ENCODE assay signal across 8 cellular contexts in genomic region chr7:44607141-44608068, GRCh38. TPM values are rescaled to one million over a fixed set of nuclear protein-coding genes. Genes with fewer than 3 reads are reported as not detected.
DNase-seq lines count a peak whose midpoint lies in the region; ATAC-seq, FAIRE-seq and TF ChIP-seq lines count a peak whose summit lies in the region.

No MANE protein-coding gene starts in this region.

- no peaks in the 10 kb centered on the region for H3K27me3 ChIP-seq in cardiac muscle cell
- no peaks in the 10 kb centered on the region for H3K27me3 ChIP-seq in astrocyte (ENCODE audit: insufficient read depth, low read length)
- H3K27me3 ChIP-seq in lung (ENCODE audit: control insufficient read depth, insufficient read depth), result no peaks in the 10 kb centered on the region

- DNase-seq in cardiac muscle cell (ENCODE audit: low read depth in 1 of 2, low spot score in 1 of 2) (no peak), Right ventricle myocardium inferior (ENCODE audit: missing footprints) (no peak), astrocyte (ENCODE audit: low read depth) (no peak), lung (ENCODE audit: low spot score) (no peak), HCEC 1CT (no peak)

- H4K20me1 ChIP-seq in astrocyte (ENCODE audit: insufficient read depth, low read length), result peaks cover 22% of the 10 kb centered on the region

- peak overlapping the region; percentile 90 for H3K9ac ChIP-seq in astrocyte (ENCODE audit: low read length)

- peak overlapping the region; percentile 92 for H3K27ac ChIP-seq in cardiac muscle cell
- peak overlapping the region; percentile 95 for H3K27ac ChIP-seq in astrocyte (ENCODE audit: low read depth, low read length)
- peak overlapping the region; percentile 93 to 95 for H3K27ac ChIP-seq in lung (ENCODE audit: low read depth in 1 of 2, low read length in 1 of 2)
- H3K27ac ChIP-seq in urinary bladder (ENCODE audit: low read depth), result peak overlapping the region; percentile 83

- intact Hi-C loops in Right ventricle myocardium inferior (cut with DNase I), result loop anchor here (2.0 kb wide), 2 partner anchors 47 to 87 kb away; no protein-coding TSS in a partner anchor

- H3K36me3 Mint-ChIP-seq in astrocyte (ENCODE audit: low read depth, unreplicated experiment), result no peaks in the 10 kb centered on the region

- H3K9me3 ChIP-seq in cardiac muscle cell (ENCODE audit: low read depth), result no peaks in the 10 kb centered on the region
- no peaks in the 10 kb centered on the region for H3K9me3 ChIP-seq in astrocyte (ENCODE audit: insufficient read depth, low read depth, low read length)
- no peaks in the 10 kb centered on the region for H3K9me3 ChIP-seq in lung (ENCODE audit: control insufficient read depth in 2 of 2, insufficient read depth in 1 of 2, low read length in 1 of 2)

- H3K4me2 ChIP-seq in astrocyte (ENCODE audit: low read length), result peak overlapping the region; percentile 97

- H3K9me3 Mint-ChIP-seq in astrocyte (ENCODE audit: unreplicated experiment), result no peaks in the 10 kb centered on the region

- no peaks in the 10 kb centered on the region for H3K36me3 ChIP-seq in cardiac muscle cell
- H3K36me3 ChIP-seq in astrocyte (ENCODE audit: insufficient read depth, low read length), result no peaks in the 10 kb centered on the region
- H3K36me3 ChIP-seq in lung (ENCODE audit: control insufficient read depth in 2 of 2, insufficient read depth in 2 of 2, low read length in 2 of 2), result peaks cover 0 to 1% of the 10 kb centered on the region in 2 donors
- no peaks in the 10 kb centered on the region for H3K36me3 ChIP-seq in urinary bladder (ENCODE audit: insufficient read depth)

- H3K79me2 ChIP-seq in astrocyte (ENCODE audit: insufficient read depth, low read length), result peaks cover 54% of the 10 kb centered on the region

- H3K4me1 Mint-ChIP-seq in astrocyte (ENCODE audit: low read depth, unreplicated experiment), result peaks cover 10% of the 10 kb centered on the region

- H3K27me3 Mint-ChIP-seq in astrocyte (ENCODE audit: low read depth, unreplicated experiment), result no peaks in the 10 kb centered on the region

- H3K4me1 ChIP-seq in cardiac muscle cell (ENCODE audit: low read depth) (no peaks in the 10 kb centered on the region), astrocyte (ENCODE audit: insufficient read depth, low read length) (peaks cover 13% of the 10 kb centered on the region), lung (ENCODE audit: control insufficient read depth in 2 of 2, insufficient read depth in 2 of 2, low read length in 2 of 2) (peaks cover 3 to 7% of the 10 kb centered on the region in 2 donors), urinary bladder (ENCODE audit: insufficient read depth) (no peaks in the 10 kb centered on the region)

- TF ChIP-seq CTCF in cardiac muscle cell (IDR thresholded peaks at IDR 0.05; ENCODE audit: low read depth, low read length), result no peak
- TF ChIP-seq CTCF in astrocyte (IDR thresholded peaks at IDR 0.05; ENCODE audit: insufficient read depth, low read depth, low read length), result no peak
- TF ChIP-seq CTCF in lung (IDR thresholded peaks at IDR 0.05; ENCODE audit: control extremely low read depth, extremely low read depth), result no peak

- peak overlapping the region; percentile 92 for H2AFZ ChIP-seq in astrocyte (ENCODE audit: low read depth, low read length)

- ATAC-seq in Right ventricle myocardium inferior (no peak), lung (ENCODE audit: insufficient read depth, low FRiP score) (no peak), GM19351 (IDR thresholded peaks at IDR 0.05; ENCODE audit: unreplicated experiment) (no peak), GM21360 (IDR thresholded peaks at IDR 0.05; ENCODE audit: unreplicated experiment) (no peak)

- no peak for FAIRE-seq in astrocyte (lab: Jason Lieb, UNC)

- H3K4me3 ChIP-seq in cardiac muscle cell (peak overlapping the region; percentile 52), astrocyte (ENCODE audit: insufficient read depth, low read depth, low read length) (peak overlapping the region; percentile 88), lung (peak overlapping the region; percentile 80), urinary bladder (ENCODE audit: low read depth, low read length) (peak overlapping the region; percentile 53)

- H3K4me3 Mint-ChIP-seq in astrocyte (ENCODE audit: unreplicated experiment), result peak overlapping the region; percentile 93

- WGBS in lung, 2 donors, result 48 to 49% methylated on average over 35 of the region's 35 CpGs
- 45% methylated on average over 35 of the region's 35 CpGs for WGBS in urinary bladder

- peak overlapping the region; percentile 55 for H3K27ac Mint-ChIP-seq in astrocyte (ENCODE audit: unreplicated experiment)

RNA-seq across cellular contexts. Expression of gene OGDH, which starts 1.0 kb away (rescaled TPM):
- 110 and 111 TPM in 2 replicates for total RNA-seq in cardiac muscle cell
- polyA plus RNA-seq in cardiac muscle cell, result 71.9 and 80.0 TPM in 2 replicates
- total RNA-seq in Right ventricle myocardium inferior, result 679 TPM
- total RNA-seq in astrocyte, result 65.6 and 73.7 TPM in 2 replicates
- 100 to 1,000 TPM in 1 of 2 donors, 10 to 100 TPM in 1; 54.6 to 142 TPM for total RNA-seq in lung
- polyA plus RNA-seq in lung, result 10 to 100 TPM; 39.0 to 65.2 TPM
- total RNA-seq in urinary bladder, result 43.1 TPM
- 83.5 TPM for polyA plus RNA-seq in urinary bladder

RNA-seq across cellular contexts. Expression of gene TMED4, which starts 25.4 kb away (rescaled TPM):
- total RNA-seq in cardiac muscle cell, result 318 and 319 TPM in 2 replicates
- 124 and 144 TPM in 2 replicates for polyA plus RNA-seq in cardiac muscle cell
- total RNA-seq in Right ventricle myocardium inferior, result 49.7 TPM
- total RNA-seq in astrocyte, result 68.7 and 69.2 TPM in 2 replicates
- 100 to 1,000 TPM in 1 of 2 donors, 10 to 100 TPM in 1; 81.0 to 106 TPM for total RNA-seq in lung
- polyA plus RNA-seq in lung, result 10 to 100 TPM; 46.4 to 52.5 TPM
- total RNA-seq in urinary bladder, result 92.6 TPM
- polyA plus RNA-seq in urinary bladder, result 70.3 TPM

RNA-seq across cellular contexts. Expression of gene DDX56, which starts 33.7 kb away (rescaled TPM):
- 52.3 and 65.2 TPM in 2 replicates for total RNA-seq in cardiac muscle cell
- 62.1 and 78.1 TPM in 2 replicates for polyA plus RNA-seq in cardiac muscle cell
- 29.6 TPM for total RNA-seq in Right ventricle myocardium inferior
- total RNA-seq in astrocyte, result 65.6 and 75.6 TPM in 2 replicates
- 10 to 100 TPM; 49.8 to 67.5 TPM for total RNA-seq in lung
- 10 to 100 TPM; 45.9 to 66.5 TPM for polyA plus RNA-seq in lung
- total RNA-seq in urinary bladder, result 34.7 TPM
- polyA plus RNA-seq in urinary bladder, result 44.6 TPM
